ENCODE assay signal across 8 cellular contexts in the genomic region with DNA sequence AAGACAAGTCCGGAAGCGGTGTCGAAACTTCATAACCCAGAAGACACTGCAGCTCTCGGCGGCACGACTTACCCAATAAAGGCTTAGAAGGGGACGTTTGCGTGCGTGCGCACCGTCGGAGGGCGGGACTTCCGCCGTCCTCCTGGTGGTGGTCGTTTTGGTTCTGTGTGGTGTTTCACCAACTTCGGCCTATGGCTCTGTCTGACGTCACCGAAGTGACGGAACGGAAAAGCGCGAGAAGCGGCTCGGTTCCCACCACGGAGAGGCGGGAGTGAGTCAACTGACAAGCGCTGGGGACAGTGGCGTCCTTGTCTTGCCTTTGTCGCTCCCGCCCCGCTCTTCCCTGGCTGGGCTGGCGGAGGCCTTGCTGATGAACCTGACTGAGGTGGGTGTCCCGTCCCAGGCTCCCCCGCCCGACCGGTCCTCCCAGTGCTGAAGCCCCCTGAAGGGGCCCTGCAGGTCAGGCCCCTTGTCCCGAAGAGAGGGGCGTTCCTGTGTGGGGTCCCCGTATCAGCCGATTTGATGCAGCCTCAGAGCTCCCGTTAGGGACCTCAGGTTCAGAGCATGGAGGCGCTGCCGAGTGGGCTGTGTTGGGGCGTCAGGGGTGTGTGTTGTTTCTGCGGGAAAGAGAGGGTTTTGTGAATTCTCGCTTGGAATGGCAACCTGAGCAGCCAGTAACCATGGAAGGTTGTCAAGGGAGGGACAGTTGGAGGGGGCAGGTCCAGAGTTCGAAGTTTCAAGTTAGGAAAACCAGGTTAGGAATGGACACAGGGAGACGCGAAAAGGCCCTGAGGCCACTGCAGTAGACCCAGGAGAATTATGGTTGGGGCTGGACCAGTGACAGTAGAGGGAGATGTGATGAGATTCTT. TPM values are rescaled to one million over a fixed set of nuclear protein-coding genes. Genes with fewer than 3 reads are reported as not detected.
DNase-seq lines count a peak whose midpoint lies in the region; ATAC-seq, FAIRE-seq and TF ChIP-seq lines count a peak whose summit lies in the region.

A gene (plus strand): TSS at position 125 of the 869 bp plus-strand sequence. CDS start 246 bp downstream, at position 371.

- H2AFZ ChIP-seq in OCI-LY7 (ENCODE audit: low read length) (peak within 1 kb of the TSS; percentile 100), endothelial cell of umbilical vein (ENCODE audit: low read depth, low read length) (peak within 1 kb of the TSS; percentile 97)

- no peaks in the 10 kb centered on the region for H3K27me3 ChIP-seq in endothelial cell of umbilical vein (ENCODE audit: control insufficient read depth in 2 of 2, insufficient read depth in 2 of 2, low read length in 2 of 2)

- H3K9me1 ChIP-seq in endothelial cell of umbilical vein (replicated peaks; ENCODE audit: control insufficient read depth, extremely low read depth, insufficient read depth, low read length), result no peaks in the 10 kb centered on the region

- CTCF ChIA-PET in OCI-LY7 (lab: Charles Lee; ENCODE audit: unreplicated experiment), result no interaction called here
- CTCF ChIA-PET in endothelial cell of umbilical vein (lab: Charles Lee), result interaction anchor here (0.8 to 1.1 kb wide), 6 partner anchors 20 to 98 kb away, joined by 3 to 5 read pairs (median 4); a partner anchor contains a TSS

- peak within 1 kb of the TSS; percentile 75 for H3K9ac ChIP-seq in endothelial cell of umbilical vein (replicated peaks; ENCODE audit: extremely low read depth, insufficient read depth, low read length)

- H3K9me3 ChIP-seq in OCI-LY7 (ENCODE audit: low read length) (peaks cover 22% of the 10 kb centered on the region; the same call in 1 of the 2 replicates), endothelial cell of umbilical vein (replicated peaks; ENCODE audit: control insufficient read depth, insufficient read depth, low read length) (no peaks in the 10 kb centered on the region)

- ATAC-seq in GM21515 (IDR thresholded peaks at IDR 0.05; ENCODE audit: unreplicated experiment), result peak; percentile 94

- intact Hi-C loops in OCI-LY7 (cut with micrococcal nuclease; ENCODE audit: unreplicated experiment) (loop anchor here (1.0 kb wide), 1 partner anchor 27 kb away; a partner anchor contains a TSS), endothelial cell of umbilical vein (cut with micrococcal nuclease) (loop anchor here (1.0 kb wide), 7 partner anchors 21 to 224 kb away; a partner anchor contains a TSS)

- dilution Hi-C loops in endothelial cell of umbilical vein (cut with MboI; ENCODE audit: extremely low pct_ligation_motif_present, low sequenced_read_pairs), result loop anchor here (10.0 kb wide), 1 partner anchor 205 kb away; no protein-coding TSS in a partner anchor

- H3K4me2 ChIP-seq in OCI-LY7 (ENCODE audit: low read length) (peak within 1 kb of the TSS; percentile 92), endothelial cell of umbilical vein (ENCODE audit: insufficient read depth, low read length) (peak within 1 kb of the TSS; percentile 88)

- peak; percentile 99 for FAIRE-seq in endothelial cell of umbilical vein (lab: Jason Lieb, UNC)

- H3K27ac ChIP-seq in OCI-LY7 (ENCODE audit: low read depth, low read length, poor library complexity, severe bottlenecking) (peak within 1 kb of the TSS; percentile 34), endothelial cell of umbilical vein (ENCODE audit: insufficient read depth, low read depth, low read length) (peak within 1 kb of the TSS; percentile 55)

- DNase-seq in DMS 273 treated with DMSO at 0.1 percent for 48 hours (lab: John Stamatoyannopoulos, UW) (peak; percentile 98), HuH-7 (ENCODE audit: low spot score) (peak; percentile 62), OCI-LY7 (ENCODE audit: low spot score) (peak; percentile 98), activated T-cell treated with anti-CD3 and anti-CD28 coated beads for 1 hour (ENCODE audit: low read depth) (peak; percentile 94), endothelial cell of umbilical vein (ENCODE audit: low read depth, low spot score) (peak; percentile 99), middle frontal gyrus (ENCODE audit: extremely low spot score, low spot score) (peak; percentile 97)
- DNase-seq in stimulated activated CD8-positive, alpha-beta memory T cell treated with anti-CD3 and anti-CD28 coated beads, Interleukin-2, amount 100 ng/mL, for 48 hours (ENCODE audit: low read depth in 2 of 2), result peak; percentile 89 to 97

- POLR2A ChIA-PET in OCI-LY7 (lab: Charles Lee) (interaction anchor here (0.6 to 1.3 kb wide), 4 partner anchors 20 to 1164 kb away, joined by 3 read pairs; a partner anchor contains a TSS), endothelial cell of umbilical vein (lab: Charles Lee) (interaction anchor here (0.7 kb wide), 1 partner anchor 39 kb away, joined by 3 read pairs; no protein-coding TSS in a partner anchor)

- BruUV-seq in OCI-LY7 (replicated peaks; lab: Mats Ljungman, UMichigan) (no TSS peak), endothelial cell of umbilical vein (replicated peaks; lab: Mats Ljungman, UMichigan) (TSS peak; percentile 55)

- H3K79me2 ChIP-seq in OCI-LY7 (ENCODE audit: insufficient read depth, low read depth, low read length), result peaks cover 27% of the 10 kb centered on the region; the same call in 1 of the 2 replicates
- H3K79me2 ChIP-seq in endothelial cell of umbilical vein (ENCODE audit: control insufficient read depth, insufficient read depth, low read length), result peaks cover 3% of the 10 kb centered on the region

- H3K36me3 ChIP-seq in OCI-LY7 (ENCODE audit: insufficient read depth, low read length) (peaks cover 20% of the 10 kb centered on the region), endothelial cell of umbilical vein (ENCODE audit: control insufficient read depth in 2 of 2, extremely low read depth in 1 of 2, insufficient read depth in 2 of 2, low read length in 2 of 2) (peaks cover 0 to 3% of the 10 kb centered on the region in 2 experiments)

- H3K4me1 ChIP-seq in OCI-LY7 (ENCODE audit: insufficient read depth, low read length, poor library complexity, severe bottlenecking) (peaks cover 16% of the 10 kb centered on the region), endothelial cell of umbilical vein (ENCODE audit: control insufficient read depth, extremely low read depth, insufficient read depth, low read length) (peaks cover 10% of the 10 kb centered on the region)

- no peak for TF ChIP-seq POLR2A in endothelial cell of umbilical vein (IDR thresholded peaks at IDR 0.05; ENCODE audit: low read depth, low read length)

- 0 out of 2 replicates have a peak, but pooled peaks have one; percentile 46 for TF ChIP-seq CTCF in OCI-LY7 (conservative IDR thresholded peaks at IDR 0.05; ENCODE audit: low read length)
- TF ChIP-seq CTCF in endothelial cell of umbilical vein (IDR thresholded peaks at IDR 0.05; ENCODE audit: extremely low read depth in 1 of 2, insufficient read depth in 1 of 2, low read depth in 1 of 2, low read length in 2 of 2), result peak in 1 of 2 donors; percentile 31

- H3K4me3 ChIP-seq in OCI-LY7 (ENCODE audit: low read depth, low read length, poor library complexity, severe bottlenecking) (peak within 1 kb of the TSS; percentile 86), endothelial cell of umbilical vein (replicated peaks in 1 of 3; ENCODE audit: insufficient read depth in 1 of 3, low read depth in 1 of 3, low read length in 3 of 3) (peak within 1 kb of the TSS; percentile 13 to 78 (median 73))

- H4K20me1 ChIP-seq in OCI-LY7 (ENCODE audit: insufficient read depth, low read length) (no peaks in the 10 kb centered on the region), endothelial cell of umbilical vein (replicated peaks; ENCODE audit: control insufficient read depth, extremely low read depth, insufficient read depth, low read length) (no peaks in the 10 kb centered on the region)

- no peaks in the 10 kb centered on the region for H3K9me2 ChIP-seq in OCI-LY7 (ENCODE audit: insufficient read depth, low read length)

TF ChIP-seq in endothelial cell of umbilical vein, 7 proteins besides CTCF, POLR2A, EP300 and RAD21:
- TF ChIP-seq MYC (IDR thresholded peaks at IDR 0.05; ENCODE audit: low read depth, low read length) (no peak), POLR2AphosphoS5 (IDR thresholded peaks at IDR 0.05; ENCODE audit: insufficient read depth, low read depth, low read length) (peak; percentile 29), JUN (IDR thresholded peaks at IDR 0.05; ENCODE audit: borderline replicate concordance, insufficient read depth, insufficient read length, low read depth) (peak; percentile 76)
- TF ChIP-seq, protein P1, sequence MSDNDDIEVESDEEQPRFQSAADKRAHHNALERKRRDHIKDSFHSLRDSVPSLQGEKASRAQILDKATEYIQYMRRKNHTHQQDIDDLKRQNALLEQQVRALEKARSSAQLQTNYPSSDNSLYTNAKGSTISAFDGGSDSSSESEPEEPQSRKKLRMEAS (IDR thresholded peaks at IDR 0.05; ENCODE audit: insufficient read depth, insufficient read length), result no peak

RNA-seq across cellular contexts. Expression of the gene that starts here (rescaled TPM):
- total RNA-seq in OCI-LY7 (2014; rRNA removed; shearing (Covaris generic)), result 18.9 and 23.9 TPM in 2 replicates
- total RNA-seq in OCI-LY7 (2022) (41.8 and 42.4 TPM in 2 replicates), endothelial cell of umbilical vein (7.8 and 8.8 TPM in 2 replicates)
- polyA plus RNA-seq in endothelial cell of umbilical vein, result 7.5 and 7.7 TPM in 2 replicates
- polyA plus RNA-seq in endothelial cell of umbilical vein (2011; cell fraction: cytosol; rRNA removed), result 4.8 and 5.2 TPM in 2 replicates
- polyA plus RNA-seq in endothelial cell of umbilical vein (2011; cell fraction: nucleus; rRNA removed), result 12.1 and 16.3 TPM in 2 replicates
- polyA plus RNA-seq in endothelial cell of umbilical vein (2012), result 3.9 TPM in 2 replicates
- 26.3 and 42.8 TPM in 2 replicates for polyA minus RNA-seq in endothelial cell of umbilical vein
- 10.3 TPM for polyA minus RNA-seq in endothelial cell of umbilical vein (2011; cell fraction: cytosol; rRNA and poly(A)+ RNA removed)
- 11.2 and 16.2 TPM in 2 replicates for polyA minus RNA-seq in endothelial cell of umbilical vein (2011; cell fraction: nucleus; rRNA and poly(A)+ RNA removed)

Comparison
In these comparisons a context has a peak if more than half of its experiments do, and no peak if none do; other contexts are left out.
1. Peak in every context shown above with its lines: DNase-seq, ATAC-seq, H3K4me3 ChIP-seq and H3K27ac ChIP-seq.